Comparison of ENCODE assay signal across 19 cellular contexts in the genomic region with DNA sequence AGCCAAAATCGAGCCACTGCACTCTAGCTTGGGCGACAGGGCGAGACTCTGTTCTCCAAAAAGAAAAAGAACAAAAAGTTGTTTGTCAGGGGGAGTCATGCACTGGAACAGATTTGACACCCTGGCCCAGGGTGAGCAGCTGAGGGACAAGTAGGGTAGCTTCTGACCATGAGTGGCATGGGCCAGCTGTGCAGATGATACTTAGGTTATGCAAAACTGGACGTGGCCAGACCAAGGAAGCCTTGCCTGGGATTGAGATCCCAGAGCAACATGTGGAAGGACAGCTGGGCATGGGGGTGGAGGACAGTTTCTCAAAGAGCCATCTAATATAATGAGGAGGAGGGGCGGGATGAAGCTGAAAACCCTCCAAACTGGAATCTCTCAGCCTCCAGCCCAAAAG.
"Had no signal": no experiment of that assay in that cellular context is flagged by ENCODE, and none has a peak within 500 bp of the region (broad histone marks: within the 10 kb centered on the region; RNA-seq: fewer than 3 reads in every experiment).

No MANE protein-coding gene starts in this region.

- DNase-seq: activated CD4-positive, alpha-beta T cell treated with anti-CD3 and anti-CD28 coated beads for 4 hours; activated T-cell treated with anti-CD3 and anti-CD28 coated beads for 4 hours; central memory CD4-positive, alpha-beta T cell; effector CD4-positive, alpha-beta T cell; hippocampal formation; lower lobe of right lung; naive thymus-derived CD8-positive, alpha-beta T cell; occipital lobe; right lobe of liver; stimulated activated CD4-positive, alpha-beta T cell treated with anti-CD3 and anti-CD28 coated beads, Interleukin-12 subunit alpha, Interleukin-12 subunit beta, amount 100 ng/mL, for 4 hours; stimulated activated naive CD4-positive, alpha-beta T cell treated with Interleukin-2 at 50 U/mL for 16 hours; T1000; testis; upper lobe of right lung had no signal

- H3K27ac Mint-ChIP-seq: mesothelial cell of epicardium, progenitor cell of endocrine pancreas had no signal

- H3K27ac ChIP-seq: coronary artery, epithelial cell of prostate, lower lobe of right lung, right lobe of liver, testis, upper lobe of right lung had no signal

- H3K36me3 ChIP-seq: right lobe of liver had no signal

- H3K27me3 ChIP-seq: right lobe of liver, testis, upper lobe of right lung had no signal

- H3K9me3 ChIP-seq: lower lobe of right lung, right lobe of liver, testis, upper lobe of right lung had no signal

- H3K4me3 Mint-ChIP-seq: activated naive CD4-positive, alpha-beta T cell treated with anti-CD3 and anti-CD28 coated beads, Interleukin-2, amount 50 U/mL, for 24 hours; mesothelial cell of epicardium had no signal

- H3K27me3 Mint-ChIP-seq: activated naive CD4-positive, alpha-beta T cell treated with anti-CD3 and anti-CD28 coated beads, Interleukin-2, amount 50 U/mL, for 24 hours; naive thymus-derived CD8-positive, alpha-beta T cell; progenitor cell of endocrine pancreas had no signal

- H3K9me3 Mint-ChIP-seq: activated naive CD4-positive, alpha-beta T cell treated with anti-CD3 and anti-CD28 coated beads, Interleukin-2, amount 50 U/mL, for 24 hours; naive thymus-derived CD8-positive, alpha-beta T cell had no signal

- ATAC-seq: lower lobe of right lung; naive thymus-derived CD8-positive, alpha-beta T cell; right lobe of liver; upper lobe of right lung had no signal

- H3K4me3 ChIP-seq: coronary artery, lower lobe of right lung, right lobe of liver, testis, upper lobe of right lung had no signal
